Comparison of ENCODE assay signal across 8 cellular contexts in the genomic region with DNA sequence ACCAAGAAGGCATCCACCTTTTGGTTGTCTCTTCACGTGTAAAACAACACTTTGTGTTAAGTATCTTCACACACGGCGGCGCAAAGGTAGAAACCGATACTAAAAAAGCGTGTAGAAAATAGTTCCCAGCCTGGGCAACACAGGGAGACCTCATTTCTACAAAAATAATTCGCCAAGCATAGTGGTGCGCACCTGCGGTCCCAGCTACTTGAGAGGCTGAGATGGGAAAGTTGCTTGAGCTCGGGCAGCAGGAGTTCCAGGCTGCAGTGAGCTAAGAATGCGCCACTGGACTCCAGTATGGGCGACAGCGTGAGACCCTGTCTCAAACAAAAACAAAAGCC. TPM values are rescaled to one million over a fixed set of nuclear protein-coding genes. Genes with fewer than 3 reads are reported as not detected.
A peak's percentile ranks its signal among the peaks of the same experiment; 100 is the strongest.
DNase-seq lines count a peak whose midpoint lies in the region; ATAC-seq and TF ChIP-seq lines count a peak whose summit lies in the region.

No MANE protein-coding gene starts in this region.

- TF ChIP-seq CTCF in ascending aorta (IDR thresholded peaks at IDR 0.05) (no peak), lower leg skin (IDR thresholded peaks at IDR 0.05) (no peak)

- in situ Hi-C loops in G401 (cut with HindIII; ENCODE audit: low sequenced_read_pairs) = no loop called here

- intact Hi-C loops in activated CD4-positive, alpha-beta T cell treated with anti-CD3 and anti-CD28 coated beads, Interleukin-2, amount 10 ng/mL, durations not matched to agents 24 days and 14 days (cut with micrococcal nuclease) = loop anchor here (1.0 to 5.0 kb wide), 6 partner anchors 45 to 249 kb away; a partner anchor contains a TSS
- intact Hi-C loops in ascending aorta (cut with DNase I) = loop anchor here (1.0 to 5.0 kb wide), 3 partner anchors 72 to 453 kb away; a partner anchor contains a TSS
- intact Hi-C loops in lower leg skin (cut with DNase I; ENCODE audit: low total_unique reads) = no loop called here

- H3K4me3 Mint-ChIP-seq in activated CD4-positive, alpha-beta T cell treated with anti-CD3 and anti-CD28 coated beads, Interleukin-2, amount 10 ng/mL, durations not matched to agents 24 days and 14 days = peak overlapping the region; percentile 99

- TF ChIP-seq POLR2A in lower leg skin (IDR thresholded peaks at IDR 0.05) = no peak

- peak overlapping the region; percentile 99 for H3K27ac Mint-ChIP-seq in activated CD4-positive, alpha-beta T cell treated with anti-CD3 and anti-CD28 coated beads, Interleukin-2, amount 10 ng/mL, durations not matched to agents 24 days and 14 days

- H3K36me3 ChIP-seq in ascending aorta (peaks cover 0 to 1% of the 10 kb centered on the region in 2 donors), urinary bladder (ENCODE audit: insufficient read depth) (no peaks in the 10 kb centered on the region)

- no peaks in the 10 kb centered on the region for H3K27me3 ChIP-seq in ascending aorta

- H3K4me1 Mint-ChIP-seq in activated CD4-positive, alpha-beta T cell treated with anti-CD3 and anti-CD28 coated beads, Interleukin-2, amount 10 ng/mL, durations not matched to agents 24 days and 14 days = peaks cover 31% of the 10 kb centered on the region

- H3K9me3 ChIP-seq in ascending aorta = no peaks in the 10 kb centered on the region

- H3K27me3 Mint-ChIP-seq in activated CD4-positive, alpha-beta T cell treated with anti-CD3 and anti-CD28 coated beads, Interleukin-2, amount 10 ng/mL, durations not matched to agents 24 days and 14 days = peaks cover 3% of the 10 kb centered on the region

- H3K9me3 Mint-ChIP-seq in activated CD4-positive, alpha-beta T cell treated with anti-CD3 and anti-CD28 coated beads, Interleukin-2, amount 10 ng/mL, durations not matched to agents 24 days and 14 days = no peaks in the 10 kb centered on the region

- H3K36me3 Mint-ChIP-seq in activated CD4-positive, alpha-beta T cell treated with anti-CD3 and anti-CD28 coated beads, Interleukin-2, amount 10 ng/mL, durations not matched to agents 24 days and 14 days (ENCODE audit: low read depth) = peaks cover 19% of the 10 kb centered on the region

- peak overlapping the region; percentile 95 for H3K27ac ChIP-seq in ascending aorta
- H3K27ac ChIP-seq in urinary bladder (ENCODE audit: low read depth) = peak overlapping the region; percentile 89

- peak overlapping the region; percentile 69 to 91 for H3K4me3 ChIP-seq in ascending aorta
- H3K4me3 ChIP-seq in lower leg skin (ENCODE audit: low read depth, poor library complexity, severe bottlenecking) = peak overlapping the region; percentile 100
- H3K4me3 ChIP-seq in urinary bladder (ENCODE audit: low read depth, low read length) = peak overlapping the region; percentile 81

- DNase-seq in activated CD4-positive, alpha-beta T cell treated with anti-CD3 and anti-CD28 coated beads, Interleukin-2, amount 10 ng/mL, durations not matched to agents 24 days and 14 days = no peak
- no peak for DNase-seq in activated CD4-positive, alpha-beta T cell treated with anti-CD3 and anti-CD28 coated beads, Interleukin-2, amount 50 U/mL, for 48 hours
- DNase-seq in ascending aorta (ENCODE audit: low spot score in 2 of 2) = no peak
- DNase-seq in lower leg skin (ENCODE audit: low spot score in 2 of 2) = no peak
- DNase-seq in G401 (ENCODE audit: low spot score) = no peak
- no peak for DNase-seq in NCI-H128 (lab: John Stamatoyannopoulos, UW; ENCODE audit: unreplicated experiment)

- 0 to 2% methylated on average over 13 of the region's 13 CpGs for WGBS in lower leg skin, 2 donors
- under 1% methylated on average over 13 of the region's 13 CpGs for WGBS in urinary bladder

- H3K4me1 ChIP-seq in ascending aorta (peaks cover 0 to 4% of the 10 kb centered on the region in 2 donors), urinary bladder (ENCODE audit: insufficient read depth) (peaks cover 1% of the 10 kb centered on the region)

- peak; percentile 25 for ATAC-seq in HG03175 (IDR thresholded peaks at IDR 0.05; ENCODE audit: unreplicated experiment)

RNA-seq across cellular contexts. Expression of a gene that starts 0.6 kb away (rescaled TPM):
- 39.4 and 47.4 TPM in 2 replicates for total RNA-seq in activated CD4-positive, alpha-beta T cell treated with anti-CD3 and anti-CD28 coated beads, Interleukin-2, amount 10 ng/mL, durations not matched to agents 24 days and 14 days
- total RNA-seq in ascending aorta (26.2 TPM), lower leg skin (10 to 100 TPM; 51.5 to 73.0 (median 55.1) TPM), urinary bladder (70.8 TPM)
- polyA plus RNA-seq in urinary bladder = 35.9 TPM
- 15.9 and 50.2 TPM in 2 replicates for total RNA-seq in G401 (2014; rRNA removed; shearing (Covaris generic))

RNA-seq across cellular contexts. Expression of a gene that starts 46.3 kb away (rescaled TPM):
- total RNA-seq in activated CD4-positive, alpha-beta T cell treated with anti-CD3 and anti-CD28 coated beads, Interleukin-2, amount 10 ng/mL, durations not matched to agents 24 days and 14 days = 26.5 and 34.9 TPM in 2 replicates
- total RNA-seq in ascending aorta = 19.1 TPM
- total RNA-seq in lower leg skin = 10 to 100 TPM in 1 of 4 donors, 1 to 10 TPM in 3; 5.4 to 16.0 (median 7.7) TPM
- 60.2 TPM for total RNA-seq in urinary bladder
- polyA plus RNA-seq in urinary bladder = 14.3 TPM
- total RNA-seq in G401 (2014; rRNA removed; shearing (Covaris generic)) = 18.5 and 20.0 TPM in 2 replicates

RNA-seq across cellular contexts. Expression of a gene that starts 46.5 kb away (rescaled TPM):
- 13.2 and 15.6 TPM in 2 replicates for total RNA-seq in activated CD4-positive, alpha-beta T cell treated with anti-CD3 and anti-CD28 coated beads, Interleukin-2, amount 10 ng/mL, durations not matched to agents 24 days and 14 days
- 38.0 TPM for total RNA-seq in ascending aorta
- total RNA-seq in lower leg skin = 1 to 10 TPM; 1.8 to 5.5 (median 3.7) TPM
- 35.5 TPM for total RNA-seq in urinary bladder
- polyA plus RNA-seq in urinary bladder = 11.4 TPM
- 42.0 and 49.1 TPM in 2 replicates for total RNA-seq in G401 (2014; rRNA removed; shearing (Covaris generic))
